Comparison of ENCODE assay signal across 8 cellular contexts in genomic region chr7:101754432-101755159, GRCh38.
DNase-seq lines count a peak whose midpoint lies in the region; ATAC-seq and TF ChIP-seq lines count a peak whose summit lies in the region.

No MANE protein-coding gene starts in this region.

- H3K4me3 ChIP-seq in GM12864 (ENCODE audit: low read depth, low read length), result peak overlapping the region; percentile 44
- H3K4me3 ChIP-seq in OCI-LY3 (ENCODE audit: low read length), result peak overlapping the region; percentile 85
- H3K4me3 ChIP-seq in neural progenitor cell, result no peak overlapping the region

- peak overlapping the region; percentile 91 for H2AFZ ChIP-seq in OCI-LY3 (ENCODE audit: low read depth, low read length)
- peak overlapping the region; percentile 50 for H2AFZ ChIP-seq in neural progenitor cell (replicated peaks)

- no peaks in the 10 kb centered on the region for H3K9me3 ChIP-seq in OCI-LY3 (ENCODE audit: insufficient read depth, low read length)
- no peaks in the 10 kb centered on the region for H3K9me3 ChIP-seq in neural progenitor cell (ENCODE audit: low read depth)

- TF ChIP-seq CTCF in GM12864 (IDR thresholded peaks at IDR 0.05; ENCODE audit: low read depth, low read length, missing control alignments) (no peak), OCI-LY3 (IDR thresholded peaks at IDR 0.05; ENCODE audit: low read depth, low read length) (no peak), neural progenitor cell (IDR thresholded peaks at IDR 0.05) (no peak)

- H3K27ac Mint-ChIP-seq in dendritic cell treated with granulocyte-macrophage colony-stimulating factor and Interleukin-4, amounts not matched to agents 40 ng/mL and 50 ng/mL, for 4 days, result peak overlapping the region; percentile 68
- H3K27ac Mint-ChIP-seq in neural progenitor cell, result peak overlapping the region; percentile 6

- H3K79me2 ChIP-seq in OCI-LY3 (ENCODE audit: low read length), result no peaks in the 10 kb centered on the region
- H3K79me2 ChIP-seq in neural progenitor cell (ENCODE audit: low read depth), result no peaks in the 10 kb centered on the region

- no peaks in the 10 kb centered on the region for H3K27me3 Mint-ChIP-seq in dendritic cell treated with granulocyte-macrophage colony-stimulating factor and Interleukin-4, amounts not matched to agents 40 ng/mL and 50 ng/mL, for 4 days
- no peaks in the 10 kb centered on the region for H3K27me3 Mint-ChIP-seq in neural progenitor cell (ENCODE audit: insufficient read depth, low read depth)

- H3K4me1 Mint-ChIP-seq in dendritic cell treated with granulocyte-macrophage colony-stimulating factor and Interleukin-4, amounts not matched to agents 40 ng/mL and 50 ng/mL, for 4 days (ENCODE audit: low read depth), result peaks cover 13% of the 10 kb centered on the region
- peaks cover 9% of the 10 kb centered on the region for H3K4me1 Mint-ChIP-seq in neural progenitor cell

- no peaks in the 10 kb centered on the region for H3K36me3 ChIP-seq in OCI-LY3 (replicated peaks; ENCODE audit: low read depth, low read length)
- H3K36me3 ChIP-seq in neural progenitor cell, result no peaks in the 10 kb centered on the region

- no peaks in the 10 kb centered on the region for H3K9me3 Mint-ChIP-seq in dendritic cell treated with granulocyte-macrophage colony-stimulating factor and Interleukin-4, amounts not matched to agents 40 ng/mL and 50 ng/mL, for 4 days
- H3K9me3 Mint-ChIP-seq in neural progenitor cell, result no peaks in the 10 kb centered on the region

- no peak for ATAC-seq in HG03571 (IDR thresholded peaks at IDR 0.05; ENCODE audit: unreplicated experiment)

- H3F3A ChIP-seq in neural progenitor cell (ENCODE audit: low read depth), result no peaks in the 10 kb centered on the region

- H3K4me1 ChIP-seq in OCI-LY3 (ENCODE audit: low read length) (peaks cover 18% of the 10 kb centered on the region), neural progenitor cell (peaks cover 4% of the 10 kb centered on the region)

- peak overlapping the region; percentile 81 for H3K4me2 ChIP-seq in OCI-LY3 (ENCODE audit: low read length)
- H3K4me2 ChIP-seq in neural progenitor cell, result no peak overlapping the region

- H4K20me1 ChIP-seq in OCI-LY3 (ENCODE audit: insufficient read depth, low read length) (no peaks in the 10 kb centered on the region), neural progenitor cell (ENCODE audit: low read depth) (no peaks in the 10 kb centered on the region)

- H3K27me3 ChIP-seq in OCI-LY3 (ENCODE audit: low read depth, low read length) (no peaks in the 10 kb centered on the region), neural progenitor cell (no peaks in the 10 kb centered on the region)

- intact Hi-C loops in dendritic cell treated with granulocyte-macrophage colony-stimulating factor and Interleukin-4, amounts not matched to agents 40 ng/mL and 50 ng/mL, for 4 days (cut with micrococcal nuclease), result no loop called here

- H3K9ac ChIP-seq in OCI-LY3 (ENCODE audit: low read length), result peak overlapping the region; percentile 57
- H3K9ac ChIP-seq in neural progenitor cell, result no peak overlapping the region

- H3K36me3 Mint-ChIP-seq in dendritic cell treated with granulocyte-macrophage colony-stimulating factor and Interleukin-4, amounts not matched to agents 40 ng/mL and 50 ng/mL, for 4 days (ENCODE audit: low read depth), result no peaks in the 10 kb centered on the region
- no peaks in the 10 kb centered on the region for H3K36me3 Mint-ChIP-seq in neural progenitor cell

- peak overlapping the region; percentile 83 for H3K4me3 Mint-ChIP-seq in dendritic cell treated with granulocyte-macrophage colony-stimulating factor and Interleukin-4, amounts not matched to agents 40 ng/mL and 50 ng/mL, for 4 days
- H3K4me3 Mint-ChIP-seq in neural progenitor cell, result no peak overlapping the region

- DNase-seq in GM12864 (ENCODE audit: low read depth), result no peak
- no peak for DNase-seq in neural progenitor cell (ENCODE audit: low spot score)
- DNase-seq in putamen (ENCODE audit: low spot score), result no peak
- DNase-seq in NCI-H2029 treated with DMSO at 0.1 percent for 48 hours (lab: John Stamatoyannopoulos, UW), result no peak
- DNase-seq in activated gamma-delta T cell treated with Interleukin-2 at 50 U/mL for 16 hours, result no peak

- no peak overlapping the region; the same call in 1 of the 2 replicates for H3K27ac ChIP-seq in OCI-LY3 (ENCODE audit: low read length)
- H3K27ac ChIP-seq in neural progenitor cell, result no peak overlapping the region
